8 cellular contexts compared by ENCODE assay signal in genomic region chr4:152640058-152640921, GRCh38. TPM values are rescaled to one million over a fixed set of nuclear protein-coding genes. Genes with fewer than 3 reads are reported as not detected.
DNase-seq lines count a peak whose midpoint lies in the region; TF ChIP-seq lines count a peak whose summit lies in the region.

No MANE protein-coding gene starts in this region.

- TF ChIP-seq CTCF in GM12873 (IDR thresholded peaks at IDR 0.05; ENCODE audit: insufficient read depth, low read depth, low read length, missing control alignments) (peak; percentile 39), epithelial cell of proximal tubule (conservative IDR thresholded peaks at IDR 0.05; ENCODE audit: low read depth, low read length) (peak; percentile 56), osteocyte (IDR thresholded peaks at IDR 0.05) (peak; percentile 68)

- H3K27me3 Mint-ChIP-seq in osteocyte (ENCODE audit: unreplicated experiment): peaks cover 4% of the 10 kb centered on the region
- H3K27me3 Mint-ChIP-seq in activated CD4-positive, alpha-beta memory T cell treated with anti-CD3 and anti-CD28 coated beads for 36 hours: no peaks in the 10 kb centered on the region

- POLR2A ChIA-PET in activated CD4-positive, alpha-beta memory T cell treated with anti-CD3 and anti-CD28 coated beads for 36 hours (lab: Charles Lee): interaction anchor here (0.6 kb wide), 1 partner anchor 139 kb away, joined by 3 read pairs; no protein-coding TSS in a partner anchor

- H3K27ac Mint-ChIP-seq in osteocyte (ENCODE audit: unreplicated experiment): no peak overlapping the region
- H3K27ac Mint-ChIP-seq in activated CD4-positive, alpha-beta memory T cell treated with anti-CD3 and anti-CD28 coated beads for 36 hours: no peak overlapping the region

- CTCF ChIA-PET in activated CD4-positive, alpha-beta memory T cell treated with anti-CD3 and anti-CD28 coated beads for 36 hours (lab: Charles Lee): interaction anchor here (0.6 to 18.1 kb wide), 36 partner anchors 9 to 486 kb away, joined by 3 to 251 read pairs (median 4); partner anchors contain the start of genes FBXW7 and TMEM154

- no peaks in the 10 kb centered on the region for H3K36me3 Mint-ChIP-seq in osteocyte (ENCODE audit: unreplicated experiment)
- peaks cover 4% of the 10 kb centered on the region for H3K36me3 Mint-ChIP-seq in activated CD4-positive, alpha-beta memory T cell treated with anti-CD3 and anti-CD28 coated beads for 36 hours

- no peak overlapping the region for H3K4me3 Mint-ChIP-seq in osteocyte (ENCODE audit: unreplicated experiment)
- no peak overlapping the region for H3K4me3 Mint-ChIP-seq in activated CD4-positive, alpha-beta memory T cell treated with anti-CD3 and anti-CD28 coated beads for 36 hours

- H3K9me3 Mint-ChIP-seq in osteocyte (ENCODE audit: unreplicated experiment): no peaks in the 10 kb centered on the region
- no peaks in the 10 kb centered on the region for H3K9me3 Mint-ChIP-seq in activated CD4-positive, alpha-beta memory T cell treated with anti-CD3 and anti-CD28 coated beads for 36 hours

- no peaks in the 10 kb centered on the region for H3K4me1 Mint-ChIP-seq in osteocyte (ENCODE audit: unreplicated experiment)
- H3K4me1 Mint-ChIP-seq in activated CD4-positive, alpha-beta memory T cell treated with anti-CD3 and anti-CD28 coated beads for 36 hours (ENCODE audit: low read depth): peaks cover 42% of the 10 kb centered on the region

- DNase-seq in AG08395 (ENCODE audit: low spot score) (peak; percentile 62), OCI-M1 (lab: John Stamatoyannopoulos, UW) (peak; percentile 86), epithelial cell of proximal tubule (ENCODE audit: low read depth) (no peak), osteocyte (ENCODE audit: extremely low spot score, unreplicated experiment) (no peak), UCSD-AML1 (lab: John Stamatoyannopoulos, UW; ENCODE audit: unreplicated experiment) (no peak)
- no peak for DNase-seq in activated CD4-positive, alpha-beta memory T cell treated with anti-CD3 and anti-CD28 coated beads for 36 hours
- DNase-seq in activated CD4-positive, alpha-beta T cell treated with anti-CD3 and anti-CD28 coated beads for 1 hour: no peak

- H3K4me3 ChIP-seq in epithelial cell of proximal tubule (ENCODE audit: low read depth, low read length): no peak overlapping the region

- intact Hi-C loops in activated CD4-positive, alpha-beta memory T cell treated with anti-CD3 and anti-CD28 coated beads for 36 hours (cut with micrococcal nuclease): loop anchor here (1.0 to 5.0 kb wide), 5 partner anchors 57 to 232 kb away; no protein-coding TSS in a partner anchor

RNA-seq across cellular contexts. Expression of gene TMEM154, which starts 39.5 kb away (rescaled TPM):
- total RNA-seq in epithelial cell of proximal tubule: 11.8 and 21.9 TPM in 2 replicates
- total RNA-seq in osteocyte: 0.60 and 1.4 TPM in 2 replicates
- total RNA-seq in activated CD4-positive, alpha-beta memory T cell treated with anti-CD3 and anti-CD28 coated beads for 36 hours: 10 to 100 TPM; 18.1 to 20.8 TPM

Comparison
In these comparisons a context has a peak if more than half of its experiments do, and no peak if none do; other contexts are left out.
1. DNase-seq: peak in AG08395 (single experiment) and OCI-M1 (single experiment); none in epithelial cell of proximal tubule (single experiment), osteocyte (single experiment), activated CD4-positive, alpha-beta memory T cell treated with anti-CD3 and anti-CD28 coated beads for 36 hours (single experiment), activated CD4-positive, alpha-beta T cell treated with anti-CD3 and anti-CD28 coated beads for 1 hour (single experiment) and UCSD-AML1 (single experiment).
2. Peak in every context shown above with its lines, with median percentiles within 50 percentile points of each other: CTCF ChIP-seq.